ENCODE assay signal across 1 cellular context in genomic region chr16:68247400-68247799, GRCh38.
TF ChIP-seq lines count a peak whose summit lies in the region.

No MANE protein-coding gene starts in this region.

TF ChIP-seq in K562, 482 proteins besides CTCF, POLR2A, EP300 and RAD21:
- TF ChIP-seq PHF8 (IDR thresholded peaks at IDR 0.05; ENCODE audit: borderline replicate concordance, low read length) (no peak), SIN3A (IDR thresholded peaks at IDR 0.05; ENCODE audit: borderline replicate concordance in 2 of 2, control insufficient read depth in 1 of 2, low read depth in 2 of 2, low read length in 2 of 2) (no peak), XRCC4 (IDR thresholded peaks at IDR 0.05; ENCODE audit: extremely low read depth, insufficient read depth, insufficient read length) (no peak), MGA (IDR thresholded peaks at IDR 0.05) (no peak), ELF2 (CRISPR knock-in tag; IDR thresholded peaks at IDR 0.05) (no peak), HIVEP1 (CRISPR knock-in tag; IDR thresholded peaks at IDR 0.05) (no peak), ZBTB17 (CRISPR knock-in tag; IDR thresholded peaks at IDR 0.05) (no peak), MEF2A (IDR thresholded peaks at IDR 0.05; ENCODE audit: control insufficient read depth, low read depth, low read length) (peak; percentile 34; the same call in 1 of the 2 replicates), SPI1 (IDR thresholded peaks at IDR 0.05; ENCODE audit: borderline replicate concordance, low read depth, low read length) (peak; percentile 98), RCOR1 (IDR thresholded peaks at IDR 0.05; ENCODE audit: borderline replicate concordance in 1 of 2, low read depth in 2 of 2, low read length in 2 of 2) (no peak), HDGF (IDR thresholded peaks at IDR 0.05) (no peak), SRF (CRISPR knock-in tag; IDR thresholded peaks at IDR 0.05) (no peak), ZNF431 (CRISPR knock-in tag; IDR thresholded peaks at IDR 0.05) (no peak), NUFIP1 (IDR thresholded peaks at IDR 0.05; ENCODE audit: partially characterized antibody) (no peak), BMI1 (IDR thresholded peaks at IDR 0.05; ENCODE audit: low read length) (no peak), SMARCE1 (IDR thresholded peaks at IDR 0.05) (no peak), AFF1 (IDR thresholded peaks at IDR 0.05; ENCODE audit: low read depth in 1 of 2, partially characterized antibody in 2 of 2) (no peak), STAT6 (CRISPR knock-in tag; IDR thresholded peaks at IDR 0.05) (no peak), FOXK1 (CRISPR knock-in tag; IDR thresholded peaks at IDR 0.05; ENCODE audit: borderline replicate concordance) (0 out of 2 replicates have a peak, but pooled peaks have one; percentile 53), PTTG1 (tag; IDR thresholded peaks at IDR 0.05; ENCODE audit: low read depth) (no peak), ZSCAN32 (CRISPR knock-in tag; IDR thresholded peaks at IDR 0.05) (no peak)
- TF ChIP-seq, protein P1, sequence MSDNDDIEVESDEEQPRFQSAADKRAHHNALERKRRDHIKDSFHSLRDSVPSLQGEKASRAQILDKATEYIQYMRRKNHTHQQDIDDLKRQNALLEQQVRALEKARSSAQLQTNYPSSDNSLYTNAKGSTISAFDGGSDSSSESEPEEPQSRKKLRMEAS (CRISPR knock-in tag; IDR thresholded peaks at IDR 0.05): 0 out of 2 replicates have a peak, but pooled peaks have one; percentile 38
- TF ChIP-seq, protein P2, sequence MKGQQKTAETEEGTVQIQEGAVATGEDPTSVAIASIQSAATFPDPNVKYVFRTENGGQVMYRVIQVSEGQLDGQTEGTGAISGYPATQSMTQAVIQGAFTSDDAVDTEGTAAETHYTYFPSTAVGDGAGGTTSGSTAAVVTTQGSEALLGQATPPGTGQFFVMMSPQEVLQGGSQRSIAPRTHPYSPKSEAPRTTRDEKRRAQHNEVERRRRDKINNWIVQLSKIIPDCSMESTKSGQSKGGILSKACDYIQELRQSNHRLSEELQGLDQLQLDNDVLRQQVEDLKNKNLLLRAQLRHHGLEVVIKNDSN (CRISPR knock-in tag; IDR thresholded peaks at IDR 0.05): 0 out of 2 replicates have a peak, but pooled peaks have one; percentile 11
- TF ChIP-seq, protein P3, sequence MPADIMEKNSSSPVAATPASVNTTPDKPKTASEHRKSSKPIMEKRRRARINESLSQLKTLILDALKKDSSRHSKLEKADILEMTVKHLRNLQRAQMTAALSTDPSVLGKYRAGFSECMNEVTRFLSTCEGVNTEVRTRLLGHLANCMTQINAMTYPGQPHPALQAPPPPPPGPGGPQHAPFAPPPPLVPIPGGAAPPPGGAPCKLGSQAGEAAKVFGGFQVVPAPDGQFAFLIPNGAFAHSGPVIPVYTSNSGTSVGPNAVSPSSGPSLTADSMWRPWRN (IDR thresholded peaks at IDR 0.05; ENCODE audit: low read depth): no peak
